1 cellular context compared by ENCODE assay signal in genomic region chr16:9248162-9248561, GRCh38.
TF ChIP-seq lines count a peak whose summit lies in the region.

No MANE protein-coding gene starts in this region.

TF ChIP-seq in WTC11, 78 proteins besides CTCF, POLR2A, EP300 and RAD21 (continued from another document):
- TF ChIP-seq USF1 (CRISPR knock-in tag; IDR thresholded peaks at IDR 0.05) (no peak), IRF1 (CRISPR knock-in tag; IDR thresholded peaks at IDR 0.05) (no peak), SOX15 (CRISPR knock-in tag; IDR thresholded peaks at IDR 0.05) (no peak), ZNF425 (CRISPR knock-in tag; conservative IDR thresholded peaks at IDR 0.05) (no peak), SP1 (CRISPR knock-in tag; conservative IDR thresholded peaks at IDR 0.05) (no peak), ZBTB21 (CRISPR knock-in tag; IDR thresholded peaks at IDR 0.05; ENCODE audit: borderline replicate concordance) (no peak)
